8 cellular contexts compared by ENCODE assay signal in genomic region chr2:17517481-17518211, GRCh38. TPM values are rescaled to one million over a fixed set of nuclear protein-coding genes. Genes with fewer than 3 reads are reported as not detected.
DNase-seq lines count a peak whose midpoint lies in the region; ATAC-seq, FAIRE-seq and TF ChIP-seq lines count a peak whose summit lies in the region.

No MANE protein-coding gene starts in this region.

- peak overlapping the region; percentile 95 for H2AFZ ChIP-seq in SU-DHL-6 (ENCODE audit: low read depth, low read length, severe bottlenecking)

- no peaks in the 10 kb centered on the region for H4K20me1 ChIP-seq in SU-DHL-6 (ENCODE audit: low read depth, low read length)

- no peaks in the 10 kb centered on the region for H3K27me3 ChIP-seq in SU-DHL-6 (ENCODE audit: low read length)

- WGBS in urinary bladder: 39% methylated on average over 8 of the region's 8 CpGs

- H3K9me3 ChIP-seq in SU-DHL-6 (ENCODE audit: insufficient read depth, low read length) (no peaks in the 10 kb centered on the region), kidney (ENCODE audit: control insufficient read depth in 1 of 2, low read length in 2 of 2) (no peaks in the 10 kb centered on the region)

- TF ChIP-seq CTCF in GM13976 (IDR thresholded peaks at IDR 0.05; ENCODE audit: borderline replicate concordance, control extremely low read depth, extremely low read depth, insufficient read depth, missing control alignments): no peak
- TF ChIP-seq CTCF in SU-DHL-6 (IDR thresholded peaks at IDR 0.05; ENCODE audit: insufficient read depth, low read length, poor library complexity, severe bottlenecking): no peak
- no peak for TF ChIP-seq CTCF in kidney (IDR thresholded peaks at IDR 0.05; ENCODE audit: borderline replicate concordance, extremely low read depth, insufficient read depth)

- peak overlapping the region; percentile 57 for H3K9ac ChIP-seq in SU-DHL-6 (ENCODE audit: low read length)
- peak overlapping the region in 1 of 2 donors; percentile 10 for H3K9ac ChIP-seq in kidney (ENCODE audit: low read length in 2 of 2)

- no peaks in the 10 kb centered on the region for H3K36me3 ChIP-seq in SU-DHL-6 (ENCODE audit: low read length)
- H3K36me3 ChIP-seq in kidney (ENCODE audit: control insufficient read depth in 1 of 2, insufficient read depth in 2 of 2, low read length in 2 of 2): no peaks in the 10 kb centered on the region
- H3K36me3 ChIP-seq in urinary bladder (ENCODE audit: insufficient read depth): no peaks in the 10 kb centered on the region

- ATAC-seq in HG02678 (IDR thresholded peaks at IDR 0.05; ENCODE audit: unreplicated experiment): peak; percentile 11

- DNase-seq in GM13976 (ENCODE audit: low spot score) (peak; percentile 6), kidney (no peak), activated gamma-delta T cell (lab: John Stamatoyannopoulos, UW) (no peak), NK-92 (lab: John Stamatoyannopoulos, UW; ENCODE audit: unreplicated experiment) (no peak)
- no peak for DNase-seq in activated naive CD4-positive, alpha-beta T cell (lab: John Stamatoyannopoulos, UW)

- H3K9me2 ChIP-seq in SU-DHL-6 (replicated peaks; ENCODE audit: insufficient read depth, low read length): no peaks in the 10 kb centered on the region

- in situ Hi-C loops in GM13976 (cut with MboI; ENCODE audit: low sequenced_read_pairs, unreplicated experiment): no loop called here

- peak overlapping the region; percentile 85 for H3K4me2 ChIP-seq in SU-DHL-6 (ENCODE audit: low read depth, low read length, poor library complexity, severe bottlenecking)

- intact Hi-C loops in kidney (cut with DNase I): no loop called here

- H3K4me1 ChIP-seq in kidney (ENCODE audit: control insufficient read depth in 1 of 2, insufficient read depth in 1 of 2, low read depth in 1 of 2, low read length in 2 of 2): peaks cover 0 to 4% of the 10 kb centered on the region in 2 donors
- no peaks in the 10 kb centered on the region for H3K4me1 ChIP-seq in urinary bladder (ENCODE audit: insufficient read depth)

- H3K79me2 ChIP-seq in SU-DHL-6 (ENCODE audit: insufficient read depth, low read length): no peaks in the 10 kb centered on the region

- peaks cover 15% of the 10 kb centered on the region; the same call in 1 of the 2 replicates for H3F3A ChIP-seq in SU-DHL-6 (ENCODE audit: insufficient read depth)

- no peak overlapping the region for H3K27ac ChIP-seq in SU-DHL-6 (ENCODE audit: low read depth, low read length)
- no peak overlapping the region for H3K27ac ChIP-seq in kidney (ENCODE audit: low read depth in 2 of 2, low read length in 2 of 2)
- no peak overlapping the region for H3K27ac ChIP-seq in urinary bladder (ENCODE audit: low read depth)

- FAIRE-seq in kidney (lab: Jason Lieb, UNC): no peak

- peak overlapping the region; percentile 62 for H3K4me3 ChIP-seq in SU-DHL-6 (ENCODE audit: insufficient read depth, low read length, poor library complexity, severe bottlenecking)
- H3K4me3 ChIP-seq in kidney (ENCODE audit: low read length in 2 of 2): peak overlapping the region; percentile 61 to 70
- peak overlapping the region; percentile 28 for H3K4me3 ChIP-seq in urinary bladder (ENCODE audit: low read depth, low read length)

RNA-seq across cellular contexts. Expression of gene RAD51AP2, which starts 0.6 kb away (rescaled TPM):
- total RNA-seq in kidney: not detected
- not detected for polyA plus RNA-seq in kidney (ENCODE audit: insufficient read depth, low read depth, low replicate concordance)
- total RNA-seq in urinary bladder: 0.26 TPM
- not detected for polyA plus RNA-seq in urinary bladder

RNA-seq across cellular contexts. Expression of gene VSNL1, which starts 22.9 kb away (rescaled TPM):
- total RNA-seq in kidney (0.44 TPM), urinary bladder (1.7 TPM)
- polyA plus RNA-seq in kidney (ENCODE audit: insufficient read depth, low read depth, low replicate concordance) (1.0 TPM), urinary bladder (1.1 TPM)
